ENCODE assay signal across 20 cellular contexts in genomic region chr2:200155652-200156051, GRCh38.
A peak's percentile ranks its signal among the peaks of the same experiment; 100 is the strongest.
DNase-seq lines count a peak whose midpoint lies in the region; ATAC-seq and TF ChIP-seq lines count a peak whose summit lies in the region.
"Had no signal": no experiment of that assay in that cellular context is flagged by ENCODE, and none has a peak within 500 bp of the region (broad histone marks: within the 10 kb centered on the region; RNA-seq: fewer than 3 reads in every experiment).

No MANE protein-coding gene starts in this region.

- WGBS in heart left ventricle, 4 donors = 42 to 64% (median 54%) methylated on average over 3 of the region's 3 CpGs
- WGBS in esophagus squamous epithelium, 2 donors = 72 to 75% methylated on average over 3 of the region's 3 CpGs

- intact Hi-C loops in heart left ventricle (cut with DNase I) (loop anchor here in 2 of 10 donors (5.0 to 10.0 kb wide), 2 partner anchors 152 to 319 kb away; partner anchors contain the start of gene SPATS2L (in 1 of the 2)), left cardiac atrium (cut with DNase I) (no loop called here), esophagus squamous epithelium (cut with DNase I) (no loop called here)

- peak; percentile 91 for TF ChIP-seq EP300 in neural cell (conservative IDR thresholded peaks at IDR 0.05; ENCODE audit: poor library complexity, severe bottlenecking)

- H3F3A ChIP-seq in neural cell (ENCODE audit: insufficient read depth, low read length, poor library complexity, severe bottlenecking) = peaks cover 9% of the 10 kb centered on the region

- DNase-seq in heart left ventricle (no peak), left cardiac atrium (no peak), esophagus squamous epithelium (lab: John Stamatoyannopoulos, UW) (no peak), NCI-H446 treated with DMSO at 0.1 percent for 48 hours (lab: John Stamatoyannopoulos, UW) (no peak)
- no peak for DNase-seq in activated CD4-positive, CD25-positive, alpha-beta regulatory T cell treated with anti-CD3 and anti-CD28 coated beads, Interleukin-2, amount 50 U/mL, for 72 hours
- DNase-seq in stimulated activated CD4-positive, alpha-beta T cell treated with anti-CD3 and anti-CD28 coated beads, Interleukin-15, amount 100 ng/mL, for 24 hours = no peak
- DNase-seq: activated CD4-positive, alpha-beta memory T cell treated with anti-CD3 and anti-CD28 coated beads, Interleukin-2, amount 10 ng/mL, durations not matched to agents 7 days and 5 days; activated naive CD4-positive, alpha-beta T cell treated with anti-CD3 and anti-CD28 coated beads, Interleukin-2, amount 10 ng/mL, durations not matched to agents 7 days and 5 days; activated T-cell treated with anti-CD3 and anti-CD28 coated beads, Interleukin-2, amount 50 U/mL, for 48 hours; foreskin melanocyte; midbrain; NCI-H1092; NCI-H2081; NCI-H524; T-cell; transverse colon had no signal

- no peak for ATAC-seq in heart left ventricle
- no peak for ATAC-seq in left cardiac atrium
- no peak for ATAC-seq in GM19328 (IDR thresholded peaks at IDR 0.05; ENCODE audit: unreplicated experiment)
- ATAC-seq: stimulated activated memory B cell treated with anti-CD40 and anti-IgM and Interleukin-4, amounts not matched to agents 10 μg/mL and 1 μg/mL and 100 μg/mL, for 72 hours; T-cell had no signal

- H4K20me1 ChIP-seq in neural cell (ENCODE audit: insufficient read depth) = no peaks in the 10 kb centered on the region
- H4K20me1 ChIP-seq: BLaER1 had no signal

- H3K4me3 ChIP-seq in heart left ventricle (peak overlapping the region in 8 of 12 donors; percentile 21 to 55 (median 32)), esophagus squamous epithelium (peak overlapping the region in 3 of 4 donors; percentile 30 to 42 (median 32)), neural cell (ENCODE audit: low read length) (peak overlapping the region; percentile 23)
- H3K4me3 ChIP-seq: BLaER1 had no signal

- TF ChIP-seq CTCF in heart left ventricle (IDR thresholded peaks at IDR 0.05) (no peak), esophagus squamous epithelium (IDR thresholded peaks at IDR 0.05) (no peak), neural cell (IDR thresholded peaks at IDR 0.05; ENCODE audit: poor library complexity, severe bottlenecking) (no peak)

- TF ChIP-seq POLR2A in heart left ventricle (IDR thresholded peaks at IDR 0.05) = no peak
- TF ChIP-seq POLR2A in esophagus squamous epithelium (IDR thresholded peaks at IDR 0.05) = no peak

- no peaks in the 10 kb centered on the region for H3K79me2 ChIP-seq in neural cell (replicated peaks; ENCODE audit: insufficient read depth, low read length)

- H3K9me3 ChIP-seq in heart left ventricle (peaks cover 0 to 14% (median 5%) of the 10 kb centered on the region in 12 donors), esophagus squamous epithelium (peaks cover 0 to 4% (median 0%) of the 10 kb centered on the region in 3 donors), neural cell (ENCODE audit: low read length) (no peaks in the 10 kb centered on the region)

- H3K27me3 ChIP-seq in heart left ventricle (no peaks in the 10 kb centered on the region), esophagus squamous epithelium (no peaks in the 10 kb centered on the region), neural cell (ENCODE audit: insufficient read depth, low read depth, low read length) (no peaks in the 10 kb centered on the region)
- H3K27me3 ChIP-seq: BLaER1, transverse colon had no signal

- H2AFZ ChIP-seq in neural cell (ENCODE audit: low read depth, low read length) = no peak overlapping the region

- H3K4me1 ChIP-seq in heart left ventricle (peaks cover 0 to 8% (median 0%) of the 10 kb centered on the region in 12 donors), esophagus squamous epithelium (peaks cover 0 to 6% (median 0%) of the 10 kb centered on the region in 3 donors)
- H3K4me1 ChIP-seq: BLaER1, transverse colon had no signal

- H3K9ac ChIP-seq in neural cell (ENCODE audit: low read length) = peak overlapping the region; percentile 18
- H3K9ac ChIP-seq: BLaER1 had no signal

- H3K36me3 ChIP-seq in heart left ventricle = no peaks in the 10 kb centered on the region
- no peaks in the 10 kb centered on the region for H3K36me3 ChIP-seq in esophagus squamous epithelium
- H3K36me3 ChIP-seq in neural cell (ENCODE audit: insufficient read depth, low read length) = no peaks in the 10 kb centered on the region
- H3K36me3 ChIP-seq: BLaER1, transverse colon had no signal

- TF ChIP-seq RAD21 in neural cell (conservative IDR thresholded peaks at IDR 0.05) = no peak

- peak overlapping the region; percentile 29 for H3K4me2 ChIP-seq in neural cell (ENCODE audit: low read length)
- H3K4me2 ChIP-seq: BLaER1 had no signal

- H3K27ac ChIP-seq in heart left ventricle (peak overlapping the region in 1 of 12 donors; percentile 26), esophagus squamous epithelium (peak overlapping the region in 1 of 4 donors; percentile 56), neural cell (ENCODE audit: low read length) (peak overlapping the region; percentile 58)
- H3K27ac ChIP-seq: BLaER1, transverse colon had no signal

- H3K9me2 ChIP-seq in neural cell (ENCODE audit: insufficient read depth, low read length) = no peaks in the 10 kb centered on the region

TF ChIP-seq in neural cell, 6 proteins besides CTCF, POLR2A, EP300 and RAD21:
- TF ChIP-seq POLR2AphosphoS5 (IDR thresholded peaks at IDR 0.05) (peak; percentile 79), SMC3 (conservative IDR thresholded peaks at IDR 0.05; ENCODE audit: poor library complexity) (no peak), MXI1 (conservative IDR thresholded peaks at IDR 0.05; ENCODE audit: poor library complexity, severe bottlenecking) (no peak)
